1 cellular context compared by ENCODE assay signal in genomic region chr9:6955251-6955921, GRCh38.
A peak's percentile ranks its signal among the peaks of the same experiment; 100 is the strongest.
TF ChIP-seq lines count a peak whose summit lies in the region.

No MANE protein-coding gene starts in this region.

TF ChIP-seq in HepG2, 621 proteins besides CTCF, POLR2A, EP300 and RAD21 (continued from another document and continues in another):
- TF ChIP-seq, protein P1, sequence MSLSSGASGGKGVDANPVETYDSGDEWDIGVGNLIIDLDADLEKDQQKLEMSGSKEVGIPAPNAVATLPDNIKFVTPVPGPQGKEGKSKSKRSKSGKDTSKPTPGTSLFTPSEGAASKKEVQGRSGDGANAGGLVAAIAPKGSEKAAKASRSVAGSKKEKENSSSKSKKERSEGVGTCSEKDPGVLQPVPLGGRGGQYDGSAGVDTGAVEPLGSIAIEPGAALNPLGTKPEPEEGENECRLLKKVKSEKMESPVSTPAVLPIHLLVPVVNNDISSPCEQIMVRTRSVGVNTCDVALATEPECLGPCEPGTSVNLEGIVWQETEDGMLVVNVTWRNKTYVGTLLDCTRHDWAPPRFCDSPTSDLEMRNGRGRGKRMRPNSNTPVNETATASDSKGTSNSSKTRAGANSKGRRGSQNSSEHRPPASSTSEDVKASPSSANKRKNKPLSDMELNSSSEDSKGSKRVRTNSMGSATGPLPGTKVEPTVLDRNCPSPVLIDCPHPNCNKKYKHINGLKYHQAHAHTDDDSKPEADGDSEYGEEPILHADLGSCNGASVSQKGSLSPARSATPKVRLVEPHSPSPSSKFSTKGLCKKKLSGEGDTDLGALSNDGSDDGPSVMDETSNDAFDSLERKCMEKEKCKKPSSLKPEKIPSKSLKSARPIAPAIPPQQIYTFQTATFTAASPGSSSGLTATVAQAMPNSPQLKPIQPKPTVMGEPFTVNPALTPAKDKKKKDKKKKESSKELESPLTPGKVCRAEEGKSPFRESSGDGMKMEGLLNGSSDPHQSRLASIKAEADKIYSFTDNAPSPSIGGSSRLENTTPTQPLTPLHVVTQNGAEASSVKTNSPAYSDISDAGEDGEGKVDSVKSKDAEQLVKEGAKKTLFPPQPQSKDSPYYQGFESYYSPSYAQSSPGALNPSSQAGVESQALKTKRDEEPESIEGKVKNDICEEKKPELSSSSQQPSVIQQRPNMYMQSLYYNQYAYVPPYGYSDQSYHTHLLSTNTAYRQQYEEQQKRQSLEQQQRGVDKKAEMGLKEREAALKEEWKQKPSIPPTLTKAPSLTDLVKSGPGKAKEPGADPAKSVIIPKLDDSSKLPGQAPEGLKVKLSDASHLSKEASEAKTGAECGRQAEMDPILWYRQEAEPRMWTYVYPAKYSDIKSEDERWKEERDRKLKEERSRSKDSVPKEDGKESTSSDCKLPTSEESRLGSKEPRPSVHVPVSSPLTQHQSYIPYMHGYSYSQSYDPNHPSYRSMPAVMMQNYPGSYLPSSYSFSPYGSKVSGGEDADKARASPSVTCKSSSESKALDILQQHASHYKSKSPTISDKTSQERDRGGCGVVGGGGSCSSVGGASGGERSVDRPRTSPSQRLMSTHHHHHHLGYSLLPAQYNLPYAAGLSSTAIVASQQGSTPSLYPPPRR (CRISPR knock-in tag; IDR thresholded peaks at IDR 0.05; ENCODE audit: borderline replicate concordance): no peak
- peak; percentile 48; the same call in 1 of the 2 replicates for TF ChIP-seq TCF7L2 (IDR thresholded peaks at IDR 0.05; ENCODE audit: low read depth, low read length)
- TF ChIP-seq ZNF788 (CRISPR knock-in tag; IDR thresholded peaks at IDR 0.05; ENCODE audit: borderline replicate concordance): no peak
- TF ChIP-seq NR2F6 (IDR thresholded peaks at IDR 0.05): no peak
- TF ChIP-seq NR2F6 (CRISPR knock-in tag; IDR thresholded peaks at IDR 0.05): 0 out of 2 replicates have a peak, but pooled peaks have one; percentile 7
- peak; percentile 84 for TF ChIP-seq ASH2L (IDR thresholded peaks at IDR 0.05; ENCODE audit: insufficient read length, low read depth, low read length)
- TF ChIP-seq TOE1 (CRISPR knock-in tag; IDR thresholded peaks at IDR 0.05): no peak
- peak; percentile 91 for TF ChIP-seq FOSL2 (CRISPR knock-in tag; IDR thresholded peaks at IDR 0.05)
- peak; percentile 84 for TF ChIP-seq FOXO1 (CRISPR knock-in tag; IDR thresholded peaks at IDR 0.05)
- no peak for TF ChIP-seq YY1 (IDR thresholded peaks at IDR 0.05; ENCODE audit: insufficient read depth, insufficient replicate concordance, low read depth, low read length)
- TF ChIP-seq SNAPC2 (CRISPR knock-in tag; IDR thresholded peaks at IDR 0.05): no peak
- TF ChIP-seq SOX6 (IDR thresholded peaks at IDR 0.05): no peak
- TF ChIP-seq SOX6 (CRISPR knock-in tag; IDR thresholded peaks at IDR 0.05): peak; percentile 94
- peak; percentile 97 for TF ChIP-seq ZBTB26 (CRISPR knock-in tag; IDR thresholded peaks at IDR 0.05; ENCODE audit: borderline replicate concordance)
- TF ChIP-seq HDAC2 (CRISPR knock-in tag; IDR thresholded peaks at IDR 0.05): peak; percentile 58; the same call in 1 of the 2 replicates
- TF ChIP-seq POGZ (CRISPR knock-in tag; IDR thresholded peaks at IDR 0.05): peak; percentile 63; the same call in 1 of the 2 replicates
- TF ChIP-seq, protein P2, sequence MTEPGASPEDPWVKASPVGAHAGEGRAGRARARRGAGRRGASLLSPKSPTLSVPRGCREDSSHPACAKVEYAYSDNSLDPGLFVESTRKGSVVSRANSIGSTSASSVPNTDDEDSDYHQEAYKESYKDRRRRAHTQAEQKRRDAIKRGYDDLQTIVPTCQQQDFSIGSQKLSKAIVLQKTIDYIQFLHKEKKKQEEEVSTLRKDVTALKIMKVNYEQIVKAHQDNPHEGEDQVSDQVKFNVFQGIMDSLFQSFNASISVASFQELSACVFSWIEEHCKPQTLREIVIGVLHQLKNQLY (CRISPR knock-in tag; IDR thresholded peaks at IDR 0.05): peak; percentile 14; the same call in 1 of the 2 replicates
- TF ChIP-seq ZNF574 (CRISPR knock-in tag; IDR thresholded peaks at IDR 0.05): no peak
- peak; percentile 89 for TF ChIP-seq TCF7 (IDR thresholded peaks at IDR 0.05; ENCODE audit: low read depth)
- no peak for TF ChIP-seq CENPX (CRISPR knock-in tag; IDR thresholded peaks at IDR 0.05)
- no peak for TF ChIP-seq ZBTB7A (CRISPR knock-in tag; IDR thresholded peaks at IDR 0.05)
- no peak for TF ChIP-seq ZNF563 (CRISPR knock-in tag; IDR thresholded peaks at IDR 0.05)
- TF ChIP-seq RXRB (CRISPR knock-in tag; IDR thresholded peaks at IDR 0.05; ENCODE audit: borderline replicate concordance): peak; percentile 97
- peak; percentile 67 for TF ChIP-seq NCOA2 (CRISPR knock-in tag; IDR thresholded peaks at IDR 0.05)
- no peak for TF ChIP-seq NFIB (CRISPR knock-in tag; IDR thresholded peaks at IDR 0.05; ENCODE audit: borderline replicate concordance)
- TF ChIP-seq, protein P3, sequence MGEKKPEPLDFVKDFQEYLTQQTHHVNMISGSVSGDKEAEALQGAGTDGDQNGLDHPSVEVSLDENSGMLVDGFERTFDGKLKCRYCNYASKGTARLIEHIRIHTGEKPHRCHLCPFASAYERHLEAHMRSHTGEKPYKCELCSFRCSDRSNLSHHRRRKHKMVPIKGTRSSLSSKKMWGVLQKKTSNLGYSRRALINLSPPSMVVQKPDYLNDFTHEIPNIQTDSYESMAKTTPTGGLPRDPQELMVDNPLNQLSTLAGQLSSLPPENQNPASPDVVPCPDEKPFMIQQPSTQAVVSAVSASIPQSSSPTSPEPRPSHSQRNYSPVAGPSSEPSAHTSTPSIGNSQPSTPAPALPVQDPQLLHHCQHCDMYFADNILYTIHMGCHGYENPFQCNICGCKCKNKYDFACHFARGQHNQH (CRISPR knock-in tag; IDR thresholded peaks at IDR 0.05): 0 out of 2 replicates have a peak, but pooled peaks have one; percentile 57
- TF ChIP-seq IRF1 (CRISPR knock-in tag; IDR thresholded peaks at IDR 0.05; ENCODE audit: low read depth): no peak
- no peak for TF ChIP-seq FOXP1 (IDR thresholded peaks at IDR 0.05)
- TF ChIP-seq FOXP1 (CRISPR knock-in tag; IDR thresholded peaks at IDR 0.05): peak; percentile 81
- TF ChIP-seq NFE2 (CRISPR knock-in tag; IDR thresholded peaks at IDR 0.05): 0 out of 2 replicates have a peak, but pooled peaks have one; percentile 50
- peak; percentile 49; the same call in 1 of the 2 replicates for TF ChIP-seq ZNF644 (CRISPR knock-in tag; IDR thresholded peaks at IDR 0.05; ENCODE audit: low read depth)
- TF ChIP-seq TARDBP (CRISPR knock-in tag; IDR thresholded peaks at IDR 0.05): peak; percentile 23; the same call in 1 of the 2 replicates
- TF ChIP-seq BRCA1 (CRISPR knock-in tag; IDR thresholded peaks at IDR 0.05): no peak
- TF ChIP-seq SAP130 (CRISPR knock-in tag; IDR thresholded peaks at IDR 0.05; ENCODE audit: low read depth): peak; percentile 35; the same call in 1 of the 2 replicates
- TF ChIP-seq MEF2D (CRISPR knock-in tag; IDR thresholded peaks at IDR 0.05): peak; percentile 32; the same call in 1 of the 2 replicates
- TF ChIP-seq FOXP4 (CRISPR knock-in tag; IDR thresholded peaks at IDR 0.05): peak; percentile 77
- no peak for TF ChIP-seq NPAS2 (CRISPR knock-in tag; IDR thresholded peaks at IDR 0.05; ENCODE audit: borderline replicate concordance)
- peak; percentile 51; the same call in 1 of the 2 replicates for TF ChIP-seq JUN (CRISPR knock-in tag; IDR thresholded peaks at IDR 0.05)
- peak; percentile 40 to 67 for TF ChIP-seq MAFK (conservative IDR thresholded peaks at IDR 0.05 in 1 of 2, IDR thresholded peaks at IDR 0.05 in 1 of 2; ENCODE audit: low read length in 2 of 2)
- no peak for TF ChIP-seq YEATS4 (CRISPR knock-in tag; IDR thresholded peaks at IDR 0.05; ENCODE audit: borderline replicate concordance)
- TF ChIP-seq ZNF850 (CRISPR knock-in tag; conservative IDR thresholded peaks at IDR 0.05): no peak
- TF ChIP-seq, protein P4, sequence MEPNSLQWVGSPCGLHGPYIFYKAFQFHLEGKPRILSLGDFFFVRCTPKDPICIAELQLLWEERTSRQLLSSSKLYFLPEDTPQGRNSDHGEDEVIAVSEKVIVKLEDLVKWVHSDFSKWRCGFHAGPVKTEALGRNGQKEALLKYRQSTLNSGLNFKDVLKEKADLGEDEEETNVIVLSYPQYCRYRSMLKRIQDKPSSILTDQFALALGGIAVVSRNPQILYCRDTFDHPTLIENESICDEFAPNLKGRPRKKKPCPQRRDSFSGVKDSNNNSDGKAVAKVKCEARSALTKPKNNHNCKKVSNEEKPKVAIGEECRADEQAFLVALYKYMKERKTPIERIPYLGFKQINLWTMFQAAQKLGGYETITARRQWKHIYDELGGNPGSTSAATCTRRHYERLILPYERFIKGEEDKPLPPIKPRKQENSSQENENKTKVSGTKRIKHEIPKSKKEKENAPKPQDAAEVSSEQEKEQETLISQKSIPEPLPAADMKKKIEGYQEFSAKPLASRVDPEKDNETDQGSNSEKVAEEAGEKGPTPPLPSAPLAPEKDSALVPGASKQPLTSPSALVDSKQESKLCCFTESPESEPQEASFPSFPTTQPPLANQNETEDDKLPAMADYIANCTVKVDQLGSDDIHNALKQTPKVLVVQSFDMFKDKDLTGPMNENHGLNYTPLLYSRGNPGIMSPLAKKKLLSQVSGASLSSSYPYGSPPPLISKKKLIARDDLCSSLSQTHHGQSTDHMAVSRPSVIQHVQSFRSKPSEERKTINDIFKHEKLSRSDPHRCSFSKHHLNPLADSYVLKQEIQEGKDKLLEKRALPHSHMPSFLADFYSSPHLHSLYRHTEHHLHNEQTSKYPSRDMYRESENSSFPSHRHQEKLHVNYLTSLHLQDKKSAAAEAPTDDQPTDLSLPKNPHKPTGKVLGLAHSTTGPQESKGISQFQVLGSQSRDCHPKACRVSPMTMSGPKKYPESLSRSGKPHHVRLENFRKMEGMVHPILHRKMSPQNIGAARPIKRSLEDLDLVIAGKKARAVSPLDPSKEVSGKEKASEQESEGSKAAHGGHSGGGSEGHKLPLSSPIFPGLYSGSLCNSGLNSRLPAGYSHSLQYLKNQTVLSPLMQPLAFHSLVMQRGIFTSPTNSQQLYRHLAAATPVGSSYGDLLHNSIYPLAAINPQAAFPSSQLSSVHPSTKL (CRISPR knock-in tag; IDR thresholded peaks at IDR 0.05): peak; percentile 86
- peak; percentile 39; the same call in 1 of the 2 replicates for TF ChIP-seq EHMT2 (IDR thresholded peaks at IDR 0.05; ENCODE audit: borderline replicate concordance, low read depth, low read length)
- no peak for TF ChIP-seq ZNF709 (CRISPR knock-in tag; IDR thresholded peaks at IDR 0.05)
- TF ChIP-seq ARID3A (IDR thresholded peaks at IDR 0.05; ENCODE audit: low read depth, low read length): peak; percentile 84
